In genomic region chr2:191010887-191011885, GRCh38 we compare ENCODE assay signal across 16 cellular contexts. TPM values are rescaled to one million over a fixed set of nuclear protein-coding genes. Genes with fewer than 3 reads are reported as not detected.
A peak's percentile ranks its signal among the peaks of the same experiment; 100 is the strongest.
DNase-seq lines count a peak whose midpoint lies in the region; FAIRE-seq and TF ChIP-seq lines count a peak whose summit lies in the region.
"Had no signal": no experiment of that assay in that cellular context is flagged by ENCODE, and none has a peak within 500 bp of the region (broad histone marks: within the 10 kb centered on the region; RNA-seq: fewer than 3 reads in every experiment).

No MANE protein-coding gene starts in this region.

- H3K27me3 Mint-ChIP-seq in activated CD4-positive, alpha-beta T cell treated with anti-CD3 and anti-CD28 coated beads, Interleukin-2, amount 10 ng/mL, durations not matched to agents 7 days and 5 days = no peaks in the 10 kb centered on the region
- peaks cover 7% of the 10 kb centered on the region for H3K27me3 Mint-ChIP-seq in neural crest cell (ENCODE audit: low read depth)

- H3K9me3 Mint-ChIP-seq in activated CD4-positive, alpha-beta T cell treated with anti-CD3 and anti-CD28 coated beads, Interleukin-2, amount 10 ng/mL, durations not matched to agents 7 days and 5 days = peaks cover 15% of the 10 kb centered on the region
- H3K9me3 Mint-ChIP-seq in neural crest cell = no peaks in the 10 kb centered on the region
- H3K9me3 Mint-ChIP-seq: natural killer cell had no signal

- peak; percentile 31 for FAIRE-seq in GM12891 (lab: Jason Lieb, UNC)
- FAIRE-seq: D721Med had no signal

- peaks cover 41% of the 10 kb centered on the region for H3K4me1 Mint-ChIP-seq in activated CD4-positive, alpha-beta T cell treated with anti-CD3 and anti-CD28 coated beads, Interleukin-2, amount 10 ng/mL, durations not matched to agents 7 days and 5 days
- no peaks in the 10 kb centered on the region for H3K4me1 Mint-ChIP-seq in neural crest cell

- peaks cover 44% of the 10 kb centered on the region for H3K4me1 ChIP-seq in adipocyte (ENCODE audit: control insufficient read depth, insufficient read depth, low read length)
- H3K4me1 ChIP-seq in BE2C = peaks cover 9% of the 10 kb centered on the region; the same call in 1 of the 2 replicates

- CTCF ChIA-PET in activated CD4-positive, alpha-beta T cell treated with anti-CD3 and anti-CD28 coated beads, Interleukin-2, amount 10 ng/mL, durations not matched to agents 7 days and 5 days (lab: Charles Lee) = interaction anchor here (1.2 to 1.8 kb wide), 5 partner anchors 9 to 248 kb away, joined by 3 to 5 read pairs (median 3); no protein-coding TSS in a partner anchor

- H3K36me3 ChIP-seq in adipocyte (ENCODE audit: control insufficient read depth, insufficient read depth, low read length, severe bottlenecking) (peaks cover 56% of the 10 kb centered on the region), BE2C (peaks cover 22% of the 10 kb centered on the region)

- H3K27me3 ChIP-seq in adipocyte (replicated peaks; ENCODE audit: control insufficient read depth, insufficient read depth, low read length) (no peaks in the 10 kb centered on the region), BE2C (no peaks in the 10 kb centered on the region)
- H3K27me3 ChIP-seq: left lung had no signal

- H3K9ac ChIP-seq in adipocyte (ENCODE audit: low read length) = peak overlapping the region; percentile 94

- DNase-seq in activated CD4-positive, alpha-beta T cell treated with anti-CD3 and anti-CD28 coated beads, Interleukin-2, amount 10 ng/mL, durations not matched to agents 7 days and 5 days = peak; percentile 31
- no peak for DNase-seq in activated CD4-positive, alpha-beta T cell treated with anti-CD3 and anti-CD28 coated beads, Interleukin-2, amount 50 U/mL, for 48 hours
- no peak for DNase-seq in GM12891 (ENCODE audit: insufficient read length, low spot score)
- no peak for DNase-seq in adipocyte (ENCODE audit: low read depth)
- no peak for DNase-seq in neural crest cell (ENCODE audit: low read depth, low spot score)
- no peak for DNase-seq in NOMO-1 treated with DMSO at 0.1 percent for 48 hours (lab: John Stamatoyannopoulos, UW; ENCODE audit: unreplicated experiment)
- no peak for DNase-seq in cortex of kidney (lab: John Stamatoyannopoulos, UW)
- no peak for DNase-seq in BE2C
- DNase-seq: activated CD4-positive, alpha-beta T cell treated with anti-CD3 and anti-CD28 coated beads, Interleukin-2, amount 50 U/mL, for 4 hours; activated effector memory CD4-positive, alpha-beta T cell treated with Interleukin-2 at 50 U/mL for 16 hours; effector CD4-positive, alpha-beta T cell; left lung; natural killer cell; NCI-H1105 had no signal

- no peak for TF ChIP-seq CTCF in neural crest cell (conservative IDR thresholded peaks at IDR 0.05)
- TF ChIP-seq CTCF in BE2C (IDR thresholded peaks at IDR 0.05; ENCODE audit: low read depth, low read length) = no peak

- H3K9me3 ChIP-seq in adipocyte (ENCODE audit: control insufficient read depth, low read length) = no peaks in the 10 kb centered on the region
- H3K9me3 ChIP-seq in BE2C = no peaks in the 10 kb centered on the region
- H3K9me3 ChIP-seq: HAP-1, left lung had no signal

- POLR2A ChIA-PET in activated CD4-positive, alpha-beta T cell treated with anti-CD3 and anti-CD28 coated beads, Interleukin-2, amount 10 ng/mL, durations not matched to agents 7 days and 5 days (lab: Charles Lee) = interaction anchor here (0.6 to 2.7 kb wide), 7 partner anchors 8 to 927 kb away, joined by 3 to 19 read pairs (median 4); no protein-coding TSS in a partner anchor

- peak; percentile 88 for TF ChIP-seq POLR2A in GM12891 (IDR thresholded peaks at IDR 0.05; ENCODE audit: low read depth, low read length)

- peaks cover 47% of the 10 kb centered on the region for H3K36me3 Mint-ChIP-seq in activated CD4-positive, alpha-beta T cell treated with anti-CD3 and anti-CD28 coated beads, Interleukin-2, amount 10 ng/mL, durations not matched to agents 7 days and 5 days (ENCODE audit: low read depth)
- H3K36me3 Mint-ChIP-seq in neural crest cell (ENCODE audit: low read depth) = peaks cover 4% of the 10 kb centered on the region

- no peak overlapping the region for H3K27ac Mint-ChIP-seq in activated CD4-positive, alpha-beta T cell treated with anti-CD3 and anti-CD28 coated beads, Interleukin-2, amount 10 ng/mL, durations not matched to agents 7 days and 5 days
- no peak overlapping the region for H3K27ac Mint-ChIP-seq in neural crest cell (ENCODE audit: unreplicated experiment)

- H3K4me3 ChIP-seq in adipocyte (ENCODE audit: low read length) (peak overlapping the region; percentile 93), BE2C (ENCODE audit: low read depth, low read length) (no peak overlapping the region)
- H3K4me3 ChIP-seq: HAP-1 had no signal

- no peak overlapping the region for H3K4me3 Mint-ChIP-seq in activated CD4-positive, alpha-beta T cell treated with anti-CD3 and anti-CD28 coated beads, Interleukin-2, amount 10 ng/mL, durations not matched to agents 7 days and 5 days
- peak overlapping the region; percentile 28 for H3K4me3 Mint-ChIP-seq in neural crest cell
- H3K4me3 Mint-ChIP-seq: natural killer cell had no signal

TF ChIP-seq in GM12891, 5 proteins besides CTCF, POLR2A, EP300 and RAD21:
- TF ChIP-seq PAX5 (IDR thresholded peaks at IDR 0.05; ENCODE audit: insufficient read depth, low read length, severe bottlenecking) (no peak), POLR2AphosphoS5 (IDR thresholded peaks at IDR 0.05; ENCODE audit: low read depth, low read length) (peak; percentile 93), POU2F2 (IDR thresholded peaks at IDR 0.05; ENCODE audit: low read depth, low read length) (peak; percentile 42; the same call in 1 of the 2 replicates)
TF ChIP-seq in GM12891: peak in this region for 2.

RNA-seq across cellular contexts. Expression of gene STAT1, which starts 2.8 kb away (rescaled TPM):
- 100 to 1,000 TPM; 876 to 958 TPM for total RNA-seq in activated CD4-positive, alpha-beta T cell treated with anti-CD3 and anti-CD28 coated beads, Interleukin-2, amount 10 ng/mL, durations not matched to agents 7 days and 5 days
- 320 TPM for polyA plus RNA-seq in GM12891 (2012; ENCODE audit: low read depth, missing spikeins)
- total RNA-seq in neural crest cell = 39.9 and 41.3 TPM in 2 replicates
- 13.9 TPM for polyA plus RNA-seq in BE2C (2012; ENCODE audit: insufficient read depth, insufficient read length, low read depth)

Comparison
In these comparisons a context has a peak if more than half of its experiments do, and no peak if none do; other contexts are left out.
1. RNA of gene STAT1, which starts 2.8 kb away (total RNA-seq): 876 to 958 TPM in activated CD4-positive, alpha-beta T cell treated with anti-CD3 and anti-CD28 coated beads, Interleukin-2, amount 10 ng/mL, durations not matched to agents 7 days and 5 days; 39.9 to 41.3 TPM in neural crest cell; every median in the first group is over 10 times any median in the second.